11 cellular contexts compared by ENCODE assay signal in genomic region chr15:31343831-31344230, GRCh38. TPM values are rescaled to one million over a fixed set of nuclear protein-coding genes. Genes with fewer than 3 reads are reported as not detected.
DNase-seq lines count a peak whose midpoint lies in the region; ATAC-seq and TF ChIP-seq lines count a peak whose summit lies in the region.
"Had no signal": no experiment of that assay in that cellular context is flagged by ENCODE, and none has a peak within 500 bp of the region (broad histone marks: within the 10 kb centered on the region; RNA-seq: fewer than 3 reads in every experiment).

No MANE protein-coding gene starts in this region.

- H3K9me3 ChIP-seq in lung (ENCODE audit: control insufficient read depth in 2 of 2, insufficient read depth in 1 of 2, low read length in 1 of 2) (no peaks in the 10 kb centered on the region), thymus (ENCODE audit: control insufficient read depth) (no peaks in the 10 kb centered on the region)
- H3K9me3 ChIP-seq: SJSA1 had no signal

- H3K27me3 Mint-ChIP-seq in activated T-cell treated with anti-CD3 and anti-CD28 coated beads, Interleukin-2, amount 50 U/mL, for 24 hours, result no peaks in the 10 kb centered on the region

- peaks cover 0 to 10% of the 10 kb centered on the region in 2 donors for H3K36me3 ChIP-seq in lung (ENCODE audit: control insufficient read depth in 2 of 2, insufficient read depth in 2 of 2, low read length in 2 of 2)
- H3K36me3 ChIP-seq in thymus (ENCODE audit: control insufficient read depth, insufficient read depth), result peaks cover 55% of the 10 kb centered on the region

- peak overlapping the region; percentile 98 for H3K27ac Mint-ChIP-seq in activated T-cell treated with anti-CD3 and anti-CD28 coated beads, Interleukin-2, amount 50 U/mL, for 24 hours
- peak overlapping the region; percentile 92 to 99 for H3K27ac Mint-ChIP-seq in activated naive CD4-positive, alpha-beta T cell treated with anti-CD3 and anti-CD28 coated beads, Interleukin-2, amount 50 U/mL, for 72 hours

- H3K27me3 ChIP-seq in lung (ENCODE audit: control insufficient read depth, insufficient read depth) (no peaks in the 10 kb centered on the region), thymus (ENCODE audit: control insufficient read depth, insufficient read depth) (no peaks in the 10 kb centered on the region)
- H3K27me3 ChIP-seq: SJSA1 had no signal

- no peak for TF ChIP-seq CTCF in lung (IDR thresholded peaks at IDR 0.05; ENCODE audit: control extremely low read depth, extremely low read depth)

- H3K4me3 ChIP-seq in lung, result no peak overlapping the region
- no peak overlapping the region for H3K4me3 ChIP-seq in thymus (ENCODE audit: low read length)
- H3K4me3 ChIP-seq: SJSA1 had no signal

- 47 to 74% methylated on average over 5 of the region's 5 CpGs for WGBS in lung, 2 donors
- WGBS in thymus, result 87% methylated on average over 5 of the region's 5 CpGs

- no peak for DNase-seq in activated T-cell treated with anti-CD3 and anti-CD28 coated beads, Interleukin-2, amount 50 U/mL, for 24 hours
- no peak for DNase-seq in activated T-cell treated with anti-CD3 and anti-CD28 coated beads for 4 hours
- DNase-seq in activated naive CD4-positive, alpha-beta T cell treated with anti-CD3 and anti-CD28 coated beads, Interleukin-2, amount 50 U/mL, for 72 hours (ENCODE audit: low spot score in 2 of 2), result no peak
- no peak for DNase-seq in lung (ENCODE audit: low spot score)
- DNase-seq: GDM1; stimulated activated CD4-positive, alpha-beta T cell treated with anti-CD3 and anti-CD28 coated beads, Interleukin-2, amount 100 ng/mL, for 48 hours had no signal

- peaks cover 97% of the 10 kb centered on the region for H3K4me1 Mint-ChIP-seq in activated T-cell treated with anti-CD3 and anti-CD28 coated beads, Interleukin-2, amount 50 U/mL, for 24 hours (ENCODE audit: low read depth)

- no peak for TF ChIP-seq POLR2A in GM18505 (IDR thresholded peaks at IDR 0.05; ENCODE audit: borderline replicate concordance, extremely low read depth, insufficient read depth, insufficient read length)

- peak overlapping the region; percentile 72 for H3K4me3 Mint-ChIP-seq in activated T-cell treated with anti-CD3 and anti-CD28 coated beads, Interleukin-2, amount 50 U/mL, for 24 hours

- peaks cover 48 to 82% of the 10 kb centered on the region in 2 donors for H3K4me1 ChIP-seq in lung (ENCODE audit: control insufficient read depth in 2 of 2, insufficient read depth in 2 of 2, low read length in 2 of 2)
- H3K4me1 ChIP-seq in thymus (ENCODE audit: control insufficient read depth, insufficient read depth, low read length), result peaks cover 94% of the 10 kb centered on the region

- H3K27ac ChIP-seq in lung (ENCODE audit: low read depth in 1 of 2, low read length in 1 of 2) (peak overlapping the region; percentile 47 to 91), thymus (ENCODE audit: low read depth) (peak overlapping the region; percentile 38)
- H3K27ac ChIP-seq: SJSA1 had no signal

- H3K36me3 Mint-ChIP-seq in activated T-cell treated with anti-CD3 and anti-CD28 coated beads, Interleukin-2, amount 50 U/mL, for 24 hours (ENCODE audit: low read depth), result peaks cover 66% of the 10 kb centered on the region
- H3K36me3 Mint-ChIP-seq in activated naive CD4-positive, alpha-beta T cell treated with anti-CD3 and anti-CD28 coated beads, Interleukin-2, amount 50 U/mL, for 72 hours, result peaks cover 10 to 40% of the 10 kb centered on the region in 2 donors

- no peaks in the 10 kb centered on the region for H3K9me3 Mint-ChIP-seq in activated T-cell treated with anti-CD3 and anti-CD28 coated beads, Interleukin-2, amount 50 U/mL, for 24 hours
- no peaks in the 10 kb centered on the region for H3K9me3 Mint-ChIP-seq in activated naive CD4-positive, alpha-beta T cell treated with anti-CD3 and anti-CD28 coated beads, Interleukin-2, amount 50 U/mL, for 72 hours

- ATAC-seq in activated naive CD4-positive, alpha-beta T cell treated with anti-CD3 and anti-CD28 coated beads, Interleukin-2, amount 50 U/mL, for 72 hours, result no peak
- ATAC-seq in lung (ENCODE audit: insufficient read depth, low FRiP score) (no peak), HG02870 (IDR thresholded peaks at IDR 0.05; ENCODE audit: unreplicated experiment) (no peak), GM19328 (IDR thresholded peaks at IDR 0.05; ENCODE audit: unreplicated experiment) (no peak), GM18505 (IDR thresholded peaks at IDR 0.05; ENCODE audit: unreplicated experiment) (no peak)

RNA-seq across cellular contexts. Expression of gene KLF13, which starts 17.2 kb away (rescaled TPM):
- total RNA-seq in activated naive CD4-positive, alpha-beta T cell treated with anti-CD3 and anti-CD28 coated beads, Interleukin-2, amount 50 U/mL, for 72 hours, result 100 to 1,000 TPM; 124 to 161 TPM
- 100 to 1,000 TPM in 1 of 2 donors, 10 to 100 TPM in 1; 38.3 to 157 TPM for total RNA-seq in lung
- polyA plus RNA-seq in lung, result 10 to 100 TPM; 47.1 to 63.2 TPM
- 107 TPM for polyA plus RNA-seq in thymus
